Comparison of ENCODE assay signal across 8 cellular contexts in the genomic region with DNA sequence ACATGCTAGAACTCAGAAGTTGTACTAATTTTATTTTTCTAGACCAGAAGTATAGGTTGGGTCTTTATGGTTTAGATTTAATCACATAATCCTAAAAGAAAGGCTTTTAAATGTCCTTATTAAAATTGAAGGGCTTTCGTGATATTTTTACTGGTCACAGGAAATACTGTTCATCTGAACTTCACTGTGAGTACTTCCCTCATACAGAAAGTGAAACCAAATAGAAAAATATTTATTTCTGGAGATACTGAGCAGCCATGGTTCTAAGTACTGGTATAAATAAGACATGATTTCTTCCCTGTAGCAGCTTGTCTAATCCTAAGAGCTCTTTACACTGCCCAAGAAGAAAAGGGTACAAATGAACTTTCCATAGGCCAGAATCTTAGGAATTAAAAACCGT.
DNase-seq lines count a peak whose midpoint lies in the region; ATAC-seq and TF ChIP-seq lines count a peak whose summit lies in the region.

No MANE protein-coding gene starts in this region.

- peak overlapping the region; percentile 52 for H3K27ac Mint-ChIP-seq in stimulated activated naive B cell treated with anti-CD40 and anti-IgM and Interleukin-4, amounts not matched to agents 10 μg/mL and 1 μg/mL and 100 μg/mL, for 72 hours

- peaks cover 13 to 20% of the 10 kb centered on the region in 2 donors for H3K36me3 Mint-ChIP-seq in stimulated activated naive B cell treated with anti-CD40 and anti-IgM and Interleukin-4, amounts not matched to agents 10 μg/mL and 1 μg/mL and 100 μg/mL, for 72 hours

- H3K9me3 Mint-ChIP-seq in stimulated activated naive B cell treated with anti-CD40 and anti-IgM and Interleukin-4, amounts not matched to agents 10 μg/mL and 1 μg/mL and 100 μg/mL, for 72 hours: no peaks in the 10 kb centered on the region

- no peaks in the 10 kb centered on the region for H3K27me3 Mint-ChIP-seq in stimulated activated naive B cell treated with anti-CD40 and anti-IgM and Interleukin-4, amounts not matched to agents 10 μg/mL and 1 μg/mL and 100 μg/mL, for 72 hours

- TF ChIP-seq CTCF in WI38 (IDR thresholded peaks at IDR 0.05; ENCODE audit: low read depth, low read length): no peak

- peak overlapping the region; percentile 90 for H3K4me3 ChIP-seq in WI38 (ENCODE audit: low read depth, low read length)

- ATAC-seq in HG03342 (IDR thresholded peaks at IDR 0.05; ENCODE audit: unreplicated experiment) (peak; percentile 36), HG03520 (IDR thresholded peaks at IDR 0.05; ENCODE audit: unreplicated experiment) (no peak)
- ATAC-seq in stimulated activated naive B cell treated with anti-CD40 and anti-IgM and Interleukin-4, amounts not matched to agents 10 μg/mL and 1 μg/mL and 100 μg/mL, for 72 hours (replicated peaks): no peak

- H3K4me1 Mint-ChIP-seq in stimulated activated naive B cell treated with anti-CD40 and anti-IgM and Interleukin-4, amounts not matched to agents 10 μg/mL and 1 μg/mL and 100 μg/mL, for 72 hours: peaks cover 36 to 58% of the 10 kb centered on the region in 2 donors

- peak overlapping the region; percentile 73 to 81 for H3K4me3 Mint-ChIP-seq in stimulated activated naive B cell treated with anti-CD40 and anti-IgM and Interleukin-4, amounts not matched to agents 10 μg/mL and 1 μg/mL and 100 μg/mL, for 72 hours

- DNase-seq in DMS53 (lab: John Stamatoyannopoulos, UW) (peak; percentile 0), DMS53 treated with DMSO at 0.1 percent for 48 hours (lab: John Stamatoyannopoulos, UW; ENCODE audit: unreplicated experiment) (no peak), glomerular visceral epithelial cell (ENCODE audit: extremely low spot score) (peak; percentile 8), NCI-H2171 treated with DMSO at 0.1 percent for 48 hours (lab: John Stamatoyannopoulos, UW) (no peak)
- no peak for DNase-seq in stimulated activated naive B cell treated with anti-CD40 and anti-IgM and Interleukin-4, amounts not matched to agents 10 μg/mL and 1 μg/mL and 100 μg/mL, for 72 hours

Comparison
In these comparisons a context has a peak if more than half of its experiments do, and no peak if none do; other contexts are left out.
1. DNase-seq: peak in DMS53 (single experiment) and glomerular visceral epithelial cell (single experiment); none in DMS53 treated with DMSO at 0.1 percent for 48 hours (single experiment), stimulated activated naive B cell treated with anti-CD40 and anti-IgM and Interleukin-4, amounts not matched to agents 10 μg/mL and 1 μg/mL and 100 μg/mL, for 72 hours (single experiment) and NCI-H2171 treated with DMSO at 0.1 percent for 48 hours (single experiment).